Comparison of ENCODE assay signal across 1 cellular context in genomic region chr1:18158731-18159130, GRCh38.
TF ChIP-seq lines count a peak whose summit lies in the region.

No MANE protein-coding gene starts in this region.

TF ChIP-seq in K562, 482 proteins besides CTCF, POLR2A, EP300 and RAD21:
- TF ChIP-seq FOXP1 (CRISPR knock-in tag; IDR thresholded peaks at IDR 0.05) (no peak), STAT5A (IDR thresholded peaks at IDR 0.05; ENCODE audit: borderline replicate concordance, low read length) (no peak), SAFB (IDR thresholded peaks at IDR 0.05; ENCODE audit: borderline replicate concordance, low read depth, low read length) (no peak), ATF7 (IDR thresholded peaks at IDR 0.05) (no peak), ZNF274 (IDR thresholded peaks at IDR 0.05; ENCODE audit: borderline replicate concordance, low read depth, low read length) (no peak), GTF2E2 (tag; IDR thresholded peaks at IDR 0.05) (no peak), RBM25 (IDR thresholded peaks at IDR 0.05; ENCODE audit: low read depth, low read length, severe bottlenecking) (peak; percentile 4)
